Comparison of ENCODE assay signal across 2 cellular contexts in genomic region chr1:228354390-228355320, GRCh38.
TF ChIP-seq lines count a peak whose summit lies in the region.

No MANE protein-coding gene starts in this region.

TF ChIP-seq in HCT116, 20 proteins besides CTCF, POLR2A, EP300 and RAD21:
- TF ChIP-seq JUND (IDR thresholded peaks at IDR 0.05) (no peak), CBX3 (IDR thresholded peaks at IDR 0.05; ENCODE audit: low read depth) (no peak), CEBPB (IDR thresholded peaks at IDR 0.05; ENCODE audit: low read depth) (no peak), ZFX (IDR thresholded peaks at IDR 0.05) (no peak), ZNF274 (IDR thresholded peaks at IDR 0.05; ENCODE audit: low read depth, low read length) (no peak), ATF3 (IDR thresholded peaks at IDR 0.05) (no peak), SIN3A (IDR thresholded peaks at IDR 0.05; ENCODE audit: low read depth) (no peak), SP1 (IDR thresholded peaks at IDR 0.05; ENCODE audit: low read depth) (no peak)

TF ChIP-seq in GM12878, 131 proteins besides CTCF, POLR2A, EP300 and RAD21:
- TF ChIP-seq TCF12 (IDR thresholded peaks at IDR 0.05; ENCODE audit: low read depth, low read length) = no peak
- no peak for TF ChIP-seq ZNF592 (IDR thresholded peaks at IDR 0.05)
- peak; percentile 50 for TF ChIP-seq BCL3 (IDR thresholded peaks at IDR 0.05; ENCODE audit: borderline replicate concordance, insufficient read depth, low read depth, low read length, poor library complexity, severe bottlenecking)
